In genomic region chr1:56506951-56507437, GRCh38 we compare ENCODE assay signal across 16 cellular contexts.
A peak's percentile ranks its signal among the peaks of the same experiment; 100 is the strongest.
DNase-seq lines count a peak whose midpoint lies in the region; ATAC-seq, FAIRE-seq and TF ChIP-seq lines count a peak whose summit lies in the region.
"Had no signal": no experiment of that assay in that cellular context is flagged by ENCODE, and none has a peak within 500 bp of the region (broad histone marks: within the 10 kb centered on the region; RNA-seq: fewer than 3 reads in every experiment).

No MANE protein-coding gene starts in this region.

- H3K4me3 ChIP-seq in Peyer's patch (no peak overlapping the region), mammary epithelial cell (replicated peaks in 1 of 3; ENCODE audit: insufficient read depth in 1 of 3, low read depth in 2 of 3, low read length in 3 of 3) (no peak overlapping the region), liver (ENCODE audit: low read depth in 1 of 3, low read length in 3 of 3) (no peak overlapping the region), smooth muscle cell (no peak overlapping the region)
- no peak overlapping the region for H3K4me3 ChIP-seq in CD8-positive, alpha-beta memory T cell (ENCODE audit: low read length)
- H3K4me3 ChIP-seq: esophagus muscularis mucosa had no signal

- no peak for TF ChIP-seq RAD21 in liver (IDR thresholded peaks at IDR 0.05)

- no peaks in the 10 kb centered on the region for H4K20me1 ChIP-seq in mammary epithelial cell (ENCODE audit: insufficient read depth, low read length)
- H4K20me1 ChIP-seq in smooth muscle cell (ENCODE audit: low read depth): peaks cover 52% of the 10 kb centered on the region

- POLR2A ChIA-PET in CD8-positive, alpha-beta memory T cell (lab: Charles Lee): no interaction called here

- no peaks in the 10 kb centered on the region for H3K9me3 ChIP-seq in Peyer's patch
- no peaks in the 10 kb centered on the region for H3K9me3 ChIP-seq in mammary epithelial cell (replicated peaks; ENCODE audit: insufficient read depth, low read length)
- no peaks in the 10 kb centered on the region for H3K9me3 ChIP-seq in liver (ENCODE audit: control insufficient read depth in 4 of 4, low read length in 3 of 4)
- H3K9me3 ChIP-seq in smooth muscle cell (replicated peaks; ENCODE audit: low read depth): no peaks in the 10 kb centered on the region
- no peaks in the 10 kb centered on the region for H3K9me3 ChIP-seq in CD8-positive, alpha-beta memory T cell (ENCODE audit: low read length)
- H3K9me3 ChIP-seq: esophagus muscularis mucosa had no signal

- intact Hi-C loops in mammary epithelial cell (cut with micrococcal nuclease): no loop called here

- H3F3A ChIP-seq in smooth muscle cell (ENCODE audit: low read depth): peaks cover 5% of the 10 kb centered on the region

- peaks cover 0 to 6% (median 2%) of the 10 kb centered on the region in 5 donors for H3K9me3 Mint-ChIP-seq in CD8-positive, alpha-beta memory T cell
- H3K9me3 Mint-ChIP-seq: natural killer cell had no signal

- no peak for TF ChIP-seq POLR2A in Peyer's patch (IDR thresholded peaks at IDR 0.05)

- H3K36me3 Mint-ChIP-seq in CD8-positive, alpha-beta memory T cell: no peaks in the 10 kb centered on the region
- H3K36me3 Mint-ChIP-seq: natural killer cell had no signal

- H2AFZ ChIP-seq in mammary epithelial cell (ENCODE audit: low read depth, low read length) (peak overlapping the region; percentile 35), smooth muscle cell (ENCODE audit: low read depth) (no peak overlapping the region)

- in situ Hi-C loops in mammary epithelial cell (cut with MboI; ENCODE audit: low sequenced_read_pairs in 2 of 2): no loop called here

- no peak overlapping the region for H3K27ac Mint-ChIP-seq in CD8-positive, alpha-beta memory T cell
- H3K27ac Mint-ChIP-seq: activated CD8-positive, alpha-beta T cell treated with anti-CD3 and anti-CD28 coated beads, Interleukin-2, amount 10 ng/mL, durations not matched to agents 7 days and 5 days; natural killer cell had no signal

- no peak overlapping the region for H3K9ac ChIP-seq in mammary epithelial cell (ENCODE audit: insufficient read depth, low read length)
- H3K9ac ChIP-seq in liver (ENCODE audit: low read depth in 1 of 2, low read length in 2 of 2): no peak overlapping the region
- peak overlapping the region; percentile 55 for H3K9ac ChIP-seq in smooth muscle cell (ENCODE audit: low read depth)

- ATAC-seq in HG03280 (IDR thresholded peaks at IDR 0.05; ENCODE audit: unreplicated experiment): no peak
- ATAC-seq: activated CD8-positive, alpha-beta T cell treated with anti-CD3 and anti-CD28 coated beads, Interleukin-2, amount 10 ng/mL, durations not matched to agents 7 days and 5 days; natural killer cell; SK-N-SH treated with all-trans-retinoic acid at 6 μM for 48 hours had no signal

- dilution Hi-C loops in mammary epithelial cell (cut with HindIII; ENCODE audit: low sequenced_read_pairs): no loop called here

- CTCF ChIA-PET in mammary epithelial cell (lab: Charles Lee; ENCODE audit: low non-redundant PET): no interaction called here
- CTCF ChIA-PET in CD8-positive, alpha-beta memory T cell (lab: Charles Lee): no interaction called here

- H3K27ac ChIP-seq in Peyer's patch (peak overlapping the region in 3 of 4 donors; percentile 56 to 88 (median 76)), mammary epithelial cell (ENCODE audit: insufficient read depth, low read depth, low read length) (no peak overlapping the region), liver (ENCODE audit: low read depth in 1 of 2, low read length in 2 of 2) (peak overlapping the region; percentile 87), smooth muscle cell (ENCODE audit: low read depth) (peak overlapping the region; percentile 79)
- H3K27ac ChIP-seq in CD8-positive, alpha-beta memory T cell (ENCODE audit: low read depth, low read length): no peak overlapping the region
- H3K27ac ChIP-seq: esophagus muscularis mucosa had no signal

- no peak for TF ChIP-seq CTCF in Peyer's patch (IDR thresholded peaks at IDR 0.05)
- no peak for TF ChIP-seq CTCF in mammary epithelial cell (conservative IDR thresholded peaks at IDR 0.05 in 1 of 2, IDR thresholded peaks at IDR 0.05 in 1 of 2; ENCODE audit: extremely low read depth in 1 of 2, insufficient read depth in 1 of 2, low read depth in 1 of 2, low read length in 2 of 2)
- TF ChIP-seq CTCF in liver (IDR thresholded peaks at IDR 0.05; ENCODE audit: low read depth, low read length, missing input control): no peak
- no peak for TF ChIP-seq CTCF in smooth muscle cell (IDR thresholded peaks at IDR 0.05; ENCODE audit: borderline replicate concordance, insufficient read depth, poor library complexity, severe bottlenecking)

- H3K27me3 Mint-ChIP-seq in CD8-positive, alpha-beta memory T cell: no peaks in the 10 kb centered on the region

- H3K4me1 ChIP-seq in Peyer's patch (peaks cover 0 to 31% (median 7%) of the 10 kb centered on the region in 4 donors), mammary epithelial cell (ENCODE audit: insufficient read depth, low read length) (peaks cover 30% of the 10 kb centered on the region), liver (ENCODE audit: control insufficient read depth in 4 of 4, insufficient read depth in 4 of 4, low read length in 3 of 4) (peaks cover 12 to 79% (median 53%) of the 10 kb centered on the region in 4 donors), smooth muscle cell (ENCODE audit: low read depth) (peaks cover 24% of the 10 kb centered on the region)
- no peaks in the 10 kb centered on the region for H3K4me1 ChIP-seq in CD8-positive, alpha-beta memory T cell (ENCODE audit: insufficient read depth, low read length)

- H3K4me2 ChIP-seq in mammary epithelial cell (ENCODE audit: insufficient read depth, low read depth, low read length) (peak overlapping the region; percentile 22), smooth muscle cell (peak overlapping the region; percentile 22)

- no peak for DNase-seq in Peyer's patch
- peak; percentile 83 for DNase-seq in mammary epithelial cell
- DNase-seq in smooth muscle cell (lab: John Stamatoyannopoulos, UW; ENCODE audit: unreplicated experiment): no peak
- no peak for DNase-seq in HTR-8/SVneo (ENCODE audit: insufficient read length, low spot score)
- DNase-seq in hypothalamus (lab: John Stamatoyannopoulos, UW): no peak
- DNase-seq in CD8-positive, alpha-beta memory T cell: no peak
- DNase-seq: activated CD8-positive, alpha-beta T cell treated with anti-CD3 and anti-CD28 coated beads, Interleukin-2, amount 10 ng/mL, durations not matched to agents 7 days and 5 days; IMR-90; natural killer cell; NCI-H226; stimulated activated CD4-positive, alpha-beta T cell treated with anti-CD3 and anti-CD28 coated beads, Interleukin-2, amount 100 ng/mL, for 24 hours had no signal

- WGBS in mammary epithelial cell (ENCODE audit: low coverage, missing lambda C conversion rate): 38% methylated on average over 2 of the region's 2 CpGs
- 84% methylated on average over 2 of the region's 2 CpGs for WGBS in liver
- WGBS in smooth muscle cell (ENCODE audit: low lambda C conversion rate): 78% methylated on average over 2 of the region's 2 CpGs

- H3K27me3 ChIP-seq in Peyer's patch (no peaks in the 10 kb centered on the region), mammary epithelial cell (ENCODE audit: insufficient read depth, low read length) (no peaks in the 10 kb centered on the region), liver (ENCODE audit: control insufficient read depth in 4 of 4, insufficient read depth in 4 of 4, low read length in 3 of 4) (no peaks in the 10 kb centered on the region), smooth muscle cell (ENCODE audit: low read depth) (no peaks in the 10 kb centered on the region)
- H3K27me3 ChIP-seq in CD8-positive, alpha-beta memory T cell (ENCODE audit: insufficient read depth, low read length, poor library complexity, severe bottlenecking): no peaks in the 10 kb centered on the region
- H3K27me3 ChIP-seq: esophagus muscularis mucosa had no signal

- H3K36me3 ChIP-seq in Peyer's patch (peaks cover 0 to 21% (median 0%) of the 10 kb centered on the region in 3 donors), mammary epithelial cell (ENCODE audit: insufficient read depth, low read length) (no peaks in the 10 kb centered on the region), liver (ENCODE audit: control insufficient read depth in 4 of 4, insufficient read depth in 3 of 4, low read depth in 1 of 4, low read length in 3 of 4) (peaks cover 5 to 48% (median 15%) of the 10 kb centered on the region in 4 donors), smooth muscle cell (ENCODE audit: low read depth) (peaks cover 7% of the 10 kb centered on the region)
- no peaks in the 10 kb centered on the region for H3K36me3 ChIP-seq in CD8-positive, alpha-beta memory T cell (ENCODE audit: insufficient read depth, low read length)

- H3K4me3 Mint-ChIP-seq in CD8-positive, alpha-beta memory T cell: no peak overlapping the region
- H3K4me3 Mint-ChIP-seq: activated CD8-positive, alpha-beta T cell treated with anti-CD3 and anti-CD28 coated beads, Interleukin-2, amount 10 ng/mL, durations not matched to agents 7 days and 5 days; natural killer cell had no signal

- FAIRE-seq in HTR-8/SVneo (lab: Jason Lieb, UNC): no peak
- FAIRE-seq: GM19239 had no signal

- no peaks in the 10 kb centered on the region for H3K4me1 Mint-ChIP-seq in CD8-positive, alpha-beta memory T cell

- H3K79me2 ChIP-seq in mammary epithelial cell (ENCODE audit: insufficient read depth, low read length): no peaks in the 10 kb centered on the region
- H3K79me2 ChIP-seq in smooth muscle cell (ENCODE audit: low read depth): peaks cover 22% of the 10 kb centered on the region

- no TSS peak for BruUV-seq in mammary epithelial cell (replicated peaks; lab: Mats Ljungman, UMichigan)

TF ChIP-seq in liver, 16 proteins besides CTCF, POLR2A, EP300 and RAD21:
- TF ChIP-seq SP1 (IDR thresholded peaks at IDR 0.05): peak; percentile 10
- peak; percentile 33 to 49 for TF ChIP-seq RXRA (IDR thresholded peaks at IDR 0.05)
- TF ChIP-seq EGR1 (IDR thresholded peaks at IDR 0.05; ENCODE audit: low read depth in 2 of 2): no peak
- TF ChIP-seq, protein P1, sequence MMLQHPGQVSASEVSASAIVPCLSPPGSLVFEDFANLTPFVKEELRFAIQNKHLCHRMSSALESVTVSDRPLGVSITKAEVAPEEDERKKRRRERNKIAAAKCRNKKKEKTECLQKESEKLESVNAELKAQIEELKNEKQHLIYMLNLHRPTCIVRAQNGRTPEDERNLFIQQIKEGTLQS (IDR thresholded peaks at IDR 0.05): no peak
TF ChIP-seq in liver: peak in this region for 2.

Comparison
In these comparisons a context has a peak if more than half of its experiments do, and no peak if none do; other contexts are left out.
1. H3K27ac ChIP-seq: peak in Peyer's patch (3 of 4), liver (2 of 2) and smooth muscle cell (single experiment); none in mammary epithelial cell (single experiment) and CD8-positive, alpha-beta memory T cell (single experiment).